12 cellular contexts compared by ENCODE assay signal in genomic region chr2:221529177-221529942, GRCh38. TPM values are rescaled to one million over a fixed set of nuclear protein-coding genes. Genes with fewer than 3 reads are reported as not detected.
A peak's percentile ranks its signal among the peaks of the same experiment; 100 is the strongest.
DNase-seq lines count a peak whose midpoint lies in the region; ATAC-seq and TF ChIP-seq lines count a peak whose summit lies in the region.
"Had no signal": no experiment of that assay in that cellular context is flagged by ENCODE, and none has a peak within 500 bp of the region (broad histone marks: within the 10 kb centered on the region; RNA-seq: fewer than 3 reads in every experiment).

No MANE protein-coding gene starts in this region.

- H3K27ac Mint-ChIP-seq in activated naive CD4-positive, alpha-beta T cell treated with anti-CD3 and anti-CD28 coated beads, Interleukin-2, amount 50 U/mL, for 72 hours: peak overlapping the region; percentile 76 to 88
- H3K27ac Mint-ChIP-seq in stimulated activated effector memory CD8-positive, alpha-beta T cell treated with anti-CD3 and anti-CD28 coated beads, Interleukin-12 subunit alpha, Interleukin-12 subunit beta, amount 100 ng/mL, for 72 hours: peak overlapping the region; percentile 68

- no peak for TF ChIP-seq CTCF in SK-N-SH (IDR thresholded peaks at IDR 0.05)
- no peak for TF ChIP-seq CTCF in left ventricle myocardium inferior (IDR thresholded peaks at IDR 0.05; ENCODE audit: borderline replicate concordance)
- no peak for TF ChIP-seq CTCF in foreskin keratinocyte (conservative IDR thresholded peaks at IDR 0.05)

- POLR2A ChIA-PET in SK-N-SH (lab: Yijun Ruan, JAX): no interaction called here

- H4K20me1 ChIP-seq in SK-N-SH (ENCODE audit: insufficient read depth): no peaks in the 10 kb centered on the region

- no peaks in the 10 kb centered on the region for H3K79me2 ChIP-seq in SK-N-SH (ENCODE audit: insufficient read depth)

- TF ChIP-seq RAD21 in SK-N-SH (IDR thresholded peaks at IDR 0.05; ENCODE audit: low read length): no peak

- DNase-seq in SK-N-SH: no peak
- DNase-seq in activated naive CD4-positive, alpha-beta T cell treated with anti-CD3 and anti-CD28 coated beads, Interleukin-2, amount 50 U/mL, for 72 hours (ENCODE audit: low spot score in 2 of 2): no peak
- peak; percentile 33 for DNase-seq in left ventricle myocardium inferior
- no peak for DNase-seq in stimulated activated effector memory CD8-positive, alpha-beta T cell treated with anti-CD3 and anti-CD28 coated beads, Interleukin-12 subunit alpha, Interleukin-12 subunit beta, amount 100 ng/mL, for 72 hours (ENCODE audit: low spot score in 2 of 2)
- no peak for DNase-seq in foreskin keratinocyte
- no peak for DNase-seq in AG20443 (ENCODE audit: low spot score)
- no peak for DNase-seq in cortex of kidney (lab: John Stamatoyannopoulos, UW)
- DNase-seq: Karpas-422; naive thymus-derived CD8-positive, alpha-beta T cell; NCI-H82; stimulated activated naive CD8-positive, alpha-beta T cell treated with anti-CD3 and anti-CD28 coated beads, Interleukin-15, Interleukin-2, amounts not matched to agents 100 U/mL and 50 U/mL, for 24 hours had no signal

- 10% methylated on average over 7 of the region's 8 CpGs for WGBS in SK-N-SH (ENCODE audit: low lambda C conversion rate)

- peak overlapping the region; percentile 70 for H3K4me3 Mint-ChIP-seq in stimulated activated effector memory CD8-positive, alpha-beta T cell treated with anti-CD3 and anti-CD28 coated beads, Interleukin-12 subunit alpha, Interleukin-12 subunit beta, amount 100 ng/mL, for 72 hours

- H3K9ac ChIP-seq in SK-N-SH: no peak overlapping the region

- CTCF ChIA-PET in SK-N-SH (lab: Yijun Ruan, JAX): no interaction called here

- no peak for TF ChIP-seq EP300 in SK-N-SH (IDR thresholded peaks at IDR 0.05; ENCODE audit: borderline replicate concordance in 1 of 2, low read depth in 1 of 2, low read length in 1 of 2)

- H3K9me3 ChIP-seq in SK-N-SH (no peaks in the 10 kb centered on the region), left ventricle myocardium inferior (replicated peaks) (no peaks in the 10 kb centered on the region)

- no peaks in the 10 kb centered on the region for H3K9me2 ChIP-seq in SK-N-SH

- intact Hi-C loops in left ventricle myocardium inferior (cut with micrococcal nuclease): no loop called here

- H3K36me3 ChIP-seq in SK-N-SH (replicated peaks in 1 of 2; ENCODE audit: control insufficient read depth in 1 of 2, insufficient read depth in 2 of 2, low read length in 1 of 2) (no peaks in the 10 kb centered on the region), left ventricle myocardium inferior (no peaks in the 10 kb centered on the region)

- H3K36me3 Mint-ChIP-seq in activated naive CD4-positive, alpha-beta T cell treated with anti-CD3 and anti-CD28 coated beads, Interleukin-2, amount 50 U/mL, for 72 hours: peaks cover 0 to 7% of the 10 kb centered on the region in 2 donors
- H3K36me3 Mint-ChIP-seq in stimulated activated effector memory CD8-positive, alpha-beta T cell treated with anti-CD3 and anti-CD28 coated beads, Interleukin-12 subunit alpha, Interleukin-12 subunit beta, amount 100 ng/mL, for 72 hours: no peaks in the 10 kb centered on the region
- H3K36me3 Mint-ChIP-seq: naive thymus-derived CD8-positive, alpha-beta T cell had no signal

- H3K4me3 ChIP-seq in SK-N-SH (ENCODE audit: low read depth in 2 of 2, low read length in 1 of 2) (no peak overlapping the region), left ventricle myocardium inferior (peak overlapping the region; percentile 32)

- no peak for ATAC-seq in SK-N-SH treated with all-trans-retinoic acid at 6 μM for 48 hours
- peak; percentile 29 to 38 for ATAC-seq in activated naive CD4-positive, alpha-beta T cell treated with anti-CD3 and anti-CD28 coated beads, Interleukin-2, amount 50 U/mL, for 72 hours
- ATAC-seq in stimulated activated effector memory CD8-positive, alpha-beta T cell treated with anti-CD3 and anti-CD28 coated beads, Interleukin-12 subunit alpha, Interleukin-12 subunit beta, amount 100 ng/mL, for 72 hours: peak; percentile 62
- ATAC-seq in foreskin keratinocyte: no peak
- ATAC-seq: naive thymus-derived CD8-positive, alpha-beta T cell had no signal

- H2AFZ ChIP-seq in SK-N-SH (ENCODE audit: low read depth): 0 out of 2 replicates have a peak overlapping the region, but pooled peaks have one; percentile 41

- H3F3A ChIP-seq in SK-N-SH (replicated peaks; ENCODE audit: insufficient read depth): no peaks in the 10 kb centered on the region

- H3K27me3 ChIP-seq in SK-N-SH (ENCODE audit: insufficient read depth) (no peaks in the 10 kb centered on the region), left ventricle myocardium inferior (ENCODE audit: low read depth) (no peaks in the 10 kb centered on the region), foreskin keratinocyte (peaks cover 7% of the 10 kb centered on the region)

- H3K27ac ChIP-seq in SK-N-SH (ENCODE audit: low read depth in 2 of 2, low read length in 1 of 2) (no peak overlapping the region), left ventricle myocardium inferior (replicated peaks) (peak overlapping the region; percentile 82), foreskin keratinocyte (no peak overlapping the region)

- peaks cover 0 to 4% of the 10 kb centered on the region in 2 donors for H3K9me3 Mint-ChIP-seq in activated naive CD4-positive, alpha-beta T cell treated with anti-CD3 and anti-CD28 coated beads, Interleukin-2, amount 50 U/mL, for 72 hours
- no peaks in the 10 kb centered on the region for H3K9me3 Mint-ChIP-seq in stimulated activated effector memory CD8-positive, alpha-beta T cell treated with anti-CD3 and anti-CD28 coated beads, Interleukin-12 subunit alpha, Interleukin-12 subunit beta, amount 100 ng/mL, for 72 hours
- H3K9me3 Mint-ChIP-seq: naive thymus-derived CD8-positive, alpha-beta T cell had no signal

- 0 out of 2 replicates have a peak overlapping the region, but pooled peaks have one; percentile 15 for H3K4me2 ChIP-seq in SK-N-SH

- peaks cover 43% of the 10 kb centered on the region for H3K4me1 Mint-ChIP-seq in stimulated activated effector memory CD8-positive, alpha-beta T cell treated with anti-CD3 and anti-CD28 coated beads, Interleukin-12 subunit alpha, Interleukin-12 subunit beta, amount 100 ng/mL, for 72 hours

- no peaks in the 10 kb centered on the region for H3K4me1 ChIP-seq in SK-N-SH (ENCODE audit: control insufficient read depth in 1 of 2, insufficient read depth in 2 of 2, low read depth in 1 of 2, low read length in 1 of 2)
- peaks cover 57% of the 10 kb centered on the region for H3K4me1 ChIP-seq in left ventricle myocardium inferior
- H3K4me1 ChIP-seq in foreskin keratinocyte: peaks cover 6% of the 10 kb centered on the region

TF ChIP-seq in SK-N-SH, 30 proteins besides CTCF, POLR2A, EP300 and RAD21:
- TF ChIP-seq JUND (IDR thresholded peaks at IDR 0.05) (no peak), MAX (IDR thresholded peaks at IDR 0.05; ENCODE audit: low read depth) (no peak), FOXM1 (IDR thresholded peaks at IDR 0.05; ENCODE audit: low read depth) (no peak), MEF2A (IDR thresholded peaks at IDR 0.05; ENCODE audit: borderline replicate concordance, low read depth) (no peak), SIN3A (IDR thresholded peaks at IDR 0.05; ENCODE audit: borderline replicate concordance, low read depth, low read length) (no peak), NFIC (IDR thresholded peaks at IDR 0.05; ENCODE audit: borderline replicate concordance) (no peak), GABPA (IDR thresholded peaks at IDR 0.05; ENCODE audit: low read depth) (no peak)
- TF ChIP-seq, protein P1, sequence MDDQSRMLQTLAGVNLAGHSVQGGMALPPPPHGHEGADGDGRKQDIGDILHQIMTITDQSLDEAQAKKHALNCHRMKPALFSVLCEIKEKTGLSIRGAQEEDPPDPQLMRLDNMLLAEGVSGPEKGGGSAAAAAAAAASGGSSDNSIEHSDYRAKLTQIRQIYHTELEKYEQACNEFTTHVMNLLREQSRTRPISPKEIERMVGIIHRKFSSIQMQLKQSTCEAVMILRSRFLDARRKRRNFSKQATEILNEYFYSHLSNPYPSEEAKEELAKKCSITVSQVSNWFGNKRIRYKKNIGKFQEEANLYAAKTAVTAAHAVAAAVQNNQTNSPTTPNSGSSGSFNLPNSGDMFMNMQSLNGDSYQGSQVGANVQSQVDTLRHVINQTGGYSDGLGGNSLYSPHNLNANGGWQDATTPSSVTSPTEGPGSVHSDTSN (IDR thresholded peaks at IDR 0.05): no peak

TF ChIP-seq in SK-N-SH treated with all-trans-retinoic acid at 6 μM for 48 hours, 23 proteins besides CTCF, POLR2A, EP300 and RAD21 (continues in another document):
- no peak for TF ChIP-seq ZNF565 (CRISPR knock-in tag; conservative IDR thresholded peaks at IDR 0.05; ENCODE audit: low read depth)
- no peak for TF ChIP-seq ZC3H10 (CRISPR knock-in tag; IDR thresholded peaks at IDR 0.05)
- TF ChIP-seq BACH2 (CRISPR knock-in tag; IDR thresholded peaks at IDR 0.05; ENCODE audit: borderline replicate concordance): no peak
- no peak for TF ChIP-seq ZFP30 (CRISPR knock-in tag; IDR thresholded peaks at IDR 0.05)
- no peak for TF ChIP-seq CREB5 (CRISPR knock-in tag; IDR thresholded peaks at IDR 0.05; ENCODE audit: low read depth)
- no peak for TF ChIP-seq ZNF70 (CRISPR knock-in tag; IDR thresholded peaks at IDR 0.05)
- TF ChIP-seq TCF4 (CRISPR knock-in tag; IDR thresholded peaks at IDR 0.05; ENCODE audit: borderline replicate concordance): no peak
- no peak for TF ChIP-seq ISL1 (CRISPR knock-in tag; IDR thresholded peaks at IDR 0.05)

RNA-seq across cellular contexts. Expression of gene EPHA4, which starts 42.7 kb away (rescaled TPM):
- polyA plus RNA-seq in SK-N-SH (2012; rRNA removed) (0.73 and 0.90 TPM in 2 replicates), foreskin keratinocyte (0.27 and 0.36 TPM in 2 replicates)
- 0.62 and 0.76 TPM in 2 replicates for polyA plus RNA-seq in SK-N-SH (2012; cell fraction: cytosol; rRNA removed)
- 1.3 and 1.8 TPM in 2 replicates for polyA plus RNA-seq in SK-N-SH (2012; cell fraction: nucleus; rRNA removed)
- 1 to 10 TPM in 1 of 2 donors, under 1 TPM in 1; 0.73 to 5.2 TPM for total RNA-seq in activated naive CD4-positive, alpha-beta T cell treated with anti-CD3 and anti-CD28 coated beads, Interleukin-2, amount 50 U/mL, for 72 hours
- total RNA-seq in left ventricle myocardium inferior (40.6 TPM), foreskin keratinocyte (0.48 and 1.0 TPM in 2 replicates)

Comparison
In these comparisons a context has a peak if more than half of its experiments do, and no peak if none do; other contexts are left out.
1. ATAC-seq: peak in activated naive CD4-positive, alpha-beta T cell treated with anti-CD3 and anti-CD28 coated beads, Interleukin-2, amount 50 U/mL, for 72 hours (2 of 2) and stimulated activated effector memory CD8-positive, alpha-beta T cell treated with anti-CD3 and anti-CD28 coated beads, Interleukin-12 subunit alpha, Interleukin-12 subunit beta, amount 100 ng/mL, for 72 hours (single experiment); none in SK-N-SH treated with all-trans-retinoic acid at 6 μM for 48 hours (single experiment) and foreskin keratinocyte (single experiment).